Comparison of ENCODE assay signal across 32 cellular contexts in the genomic region with DNA sequence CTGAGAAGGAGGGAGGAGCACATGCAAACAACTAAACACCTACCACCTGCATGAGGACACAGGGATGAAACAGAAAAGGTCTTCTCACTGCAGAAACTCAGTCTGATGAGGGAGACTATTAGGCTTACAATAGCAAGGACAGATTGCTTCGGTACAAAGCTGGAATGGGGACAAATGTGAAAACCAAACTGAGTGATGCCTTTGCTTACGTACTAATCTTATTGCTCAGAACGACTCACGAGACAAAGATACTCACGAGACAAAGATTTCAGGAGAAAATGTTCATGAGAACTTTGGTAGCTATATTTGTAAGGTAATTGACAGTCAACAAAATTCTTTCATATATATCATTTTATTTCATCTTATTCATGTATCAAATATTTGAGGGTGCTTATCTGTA.
"Had no signal": no experiment of that assay in that cellular context is flagged by ENCODE, and none has a peak within 500 bp of the region (broad histone marks: within the 10 kb centered on the region; RNA-seq: fewer than 3 reads in every experiment).

No MANE protein-coding gene starts in this region.

- H3K27me3 Mint-ChIP-seq: activated CD4-positive, alpha-beta T cell treated with anti-CD3 and anti-CD28 coated beads, Interleukin-2, amount 10 ng/mL, durations not matched to agents 24 days and 14 days; activated CD8-positive, alpha-beta T cell treated with anti-CD3 and anti-CD28 coated beads for 36 hours; activated naive CD8-positive, alpha-beta T cell treated with anti-CD3 and anti-CD28 coated beads, Interleukin-2, amount 10 ng/mL, durations not matched to agents 7 days and 5 days; activated T-helper 17 cell treated with anti-CD3 and anti-CD28 coated beads, Interleukin-2, amount 50 U/mL, for 72 hours had no signal

- H3K4me1 Mint-ChIP-seq: activated CD4-positive, alpha-beta T cell treated with anti-CD3 and anti-CD28 coated beads, Interleukin-2, amount 10 ng/mL, durations not matched to agents 24 days and 14 days; activated naive CD4-positive, alpha-beta T cell treated with anti-CD3 and anti-CD28 coated beads, Interleukin-2, amount 50 U/mL, for 24 hours; activated naive CD8-positive, alpha-beta T cell treated with anti-CD3 and anti-CD28 coated beads, Interleukin-2, amount 10 ng/mL, durations not matched to agents 7 days and 5 days; activated T-helper 17 cell treated with anti-CD3 and anti-CD28 coated beads, Interleukin-2, amount 50 U/mL, for 72 hours; T-cell; T-helper 17 cell had no signal

- H3K9me3 ChIP-seq: ascending aorta, body of pancreas, breast epithelium had no signal

- H3K4me1 ChIP-seq: ascending aorta, body of pancreas, breast epithelium had no signal

- H3K27me3 ChIP-seq: ascending aorta, body of pancreas, breast epithelium had no signal

- H2AFZ ChIP-seq: PC-9 had no signal

- ATAC-seq: activated CD8-positive, alpha-beta T cell treated with anti-CD3 and anti-CD28 coated beads for 36 hours; activated T-cell treated with anti-CD3 and anti-CD28 coated beads, Interleukin-2, amount 50 U/mL, for 72 hours; activated T-helper 17 cell treated with anti-CD3 and anti-CD28 coated beads, Interleukin-2, amount 50 U/mL, for 72 hours; body of pancreas; Right ventricle myocardium inferior; SK-N-SH treated with all-trans-retinoic acid at 6 μM for 48 hours; T-cell; T-helper 17 cell had no signal

- H3K9me3 Mint-ChIP-seq: activated CD8-positive, alpha-beta T cell treated with anti-CD3 and anti-CD28 coated beads for 36 hours; activated naive CD4-positive, alpha-beta T cell treated with anti-CD3 and anti-CD28 coated beads, Interleukin-2, amount 50 U/mL, for 24 hours had no signal

- H3K4me3 Mint-ChIP-seq: activated CD4-positive, alpha-beta T cell treated with anti-CD3 and anti-CD28 coated beads, Interleukin-2, amount 10 ng/mL, durations not matched to agents 24 days and 14 days; activated CD8-positive, alpha-beta T cell treated with anti-CD3 and anti-CD28 coated beads for 36 hours; activated naive CD4-positive, alpha-beta T cell treated with anti-CD3 and anti-CD28 coated beads, Interleukin-2, amount 50 U/mL, for 24 hours; activated naive CD8-positive, alpha-beta T cell treated with anti-CD3 and anti-CD28 coated beads, Interleukin-2, amount 10 ng/mL, durations not matched to agents 7 days and 5 days; activated T-cell treated with anti-CD3 and anti-CD28 coated beads, Interleukin-2, amount 50 U/mL, for 72 hours; activated T-helper 17 cell treated with anti-CD3 and anti-CD28 coated beads, Interleukin-2, amount 50 U/mL, for 72 hours; T-cell; T-helper 17 cell had no signal

- H3K4me2 ChIP-seq: KMS-11, PC-9 had no signal

- H3K9ac ChIP-seq: KMS-11 had no signal

- FAIRE-seq: RCC 7860 had no signal

- DNase-seq: activated CD4-positive, alpha-beta T cell treated with anti-CD3 and anti-CD28 coated beads, Interleukin-2, amount 10 ng/mL, durations not matched to agents 24 days and 14 days; activated CD4-positive, alpha-beta T cell treated with anti-CD3 and anti-CD28 coated beads, Interleukin-2, amount 50 U/mL, for 4 hours; activated CD8-positive, alpha-beta T cell treated with anti-CD3 and anti-CD28 coated beads for 36 hours; activated gamma-delta T cell; activated naive CD4-positive, alpha-beta T cell treated with Interleukin-2 at 50 U/mL for 16 hours; activated naive CD8-positive, alpha-beta T cell treated with anti-CD3 and anti-CD28 coated beads, Interleukin-2, amount 10 ng/mL, durations not matched to agents 7 days and 5 days; activated T-cell treated with anti-CD3 and anti-CD28 coated beads, Interleukin-2, amount 50 U/mL, for 1 hour; activated T-cell treated with anti-CD3 and anti-CD28 coated beads, Interleukin-2, amount 50 U/mL, for 72 hours; amygdala; body of pancreas; NCI-H1105; NCI-H1417 treated with DMSO at 0.1 percent for 48 hours; NCI-H187 treated with DMSO at 0.1 percent for 48 hours; NCI-H2081; NCI-H2171 treated with DMSO at 0.1 percent for 48 hours; NCI-H345; NCI-H524 treated with DMSO at 0.1 percent for 48 hours; NCI-H748 treated with DMSO at 0.1 percent for 48 hours; NK-92 treated with Interleukin-12 subunit alpha and Interleukin-12 subunit beta, amount 100 ng/mL, for 24 hours; SIG-M5; T-cell; T-helper 17 cell had no signal

- H3K36me3 Mint-ChIP-seq: activated naive CD4-positive, alpha-beta T cell treated with anti-CD3 and anti-CD28 coated beads, Interleukin-2, amount 50 U/mL, for 24 hours; activated naive CD8-positive, alpha-beta T cell treated with anti-CD3 and anti-CD28 coated beads, Interleukin-2, amount 10 ng/mL, durations not matched to agents 7 days and 5 days; T-cell had no signal

- H3K36me3 ChIP-seq: ascending aorta, breast epithelium had no signal

- H3K27ac ChIP-seq: ascending aorta, body of pancreas, breast epithelium, KMS-11, PC-9, RWPE1 had no signal

- H3K4me3 ChIP-seq: ascending aorta, body of pancreas, breast epithelium, PC-9 had no signal

- H3K27ac Mint-ChIP-seq: activated CD4-positive, alpha-beta T cell treated with anti-CD3 and anti-CD28 coated beads, Interleukin-2, amount 10 ng/mL, durations not matched to agents 24 days and 14 days; activated CD8-positive, alpha-beta T cell treated with anti-CD3 and anti-CD28 coated beads for 36 hours; activated naive CD4-positive, alpha-beta T cell treated with anti-CD3 and anti-CD28 coated beads, Interleukin-2, amount 50 U/mL, for 24 hours; activated naive CD8-positive, alpha-beta T cell treated with anti-CD3 and anti-CD28 coated beads, Interleukin-2, amount 10 ng/mL, durations not matched to agents 7 days and 5 days; activated T-cell treated with anti-CD3 and anti-CD28 coated beads, Interleukin-2, amount 50 U/mL, for 72 hours; activated T-helper 17 cell treated with anti-CD3 and anti-CD28 coated beads, Interleukin-2, amount 50 U/mL, for 72 hours; T-cell; T-helper 17 cell had no signal
